30 cellular contexts compared by ENCODE assay signal in the genomic region with DNA sequence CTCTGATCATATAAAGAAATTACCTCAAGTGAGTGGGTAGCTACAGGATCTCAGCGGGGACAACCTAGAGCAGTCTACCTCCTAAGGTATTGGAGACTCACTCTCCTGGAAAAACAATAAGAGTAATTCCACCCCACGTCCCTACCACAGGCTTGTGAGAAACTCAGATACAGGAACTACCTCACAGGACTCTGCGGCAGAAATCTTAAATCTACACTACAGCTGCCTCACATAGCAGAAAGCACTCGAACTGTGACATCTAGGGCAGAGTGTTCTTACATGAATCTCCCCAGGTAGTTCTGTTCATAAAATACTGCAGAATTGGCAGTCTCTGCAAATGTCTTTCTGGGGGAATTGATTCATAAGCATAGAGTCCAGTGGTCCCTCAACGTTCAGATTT.
"Had no signal": no experiment of that assay in that cellular context is flagged by ENCODE, and none has a peak within 500 bp of the region (broad histone marks: within the 10 kb centered on the region; RNA-seq: fewer than 3 reads in every experiment).

No MANE protein-coding gene starts in this region.

- ATAC-seq: activated CD8-positive, alpha-beta T cell treated with anti-CD3 and anti-CD28 coated beads for 36 hours; activated naive CD4-positive, alpha-beta T cell treated with anti-CD3 and anti-CD28 coated beads, Interleukin-2, amount 50 U/mL, for 72 hours; activated T-cell treated with anti-CD3 and anti-CD28 coated beads, Interleukin-2, amount 50 U/mL, for 4 hours; activated T-cell treated with anti-CD3 and anti-CD28 coated beads, Interleukin-2, amount 50 U/mL, for 72 hours; activated T-helper 17 cell treated with anti-CD3 and anti-CD28 coated beads, Interleukin-2, amount 50 U/mL, for 72 hours; body of pancreas had no signal

- DNase-seq: activated B cell treated with CpG ODN at 0.5 μM for 24 hours; activated CD4-positive, alpha-beta memory T cell treated with anti-CD3 and anti-CD28 coated beads for 36 hours; activated CD4-positive, alpha-beta T cell treated with anti-CD3 and anti-CD28 coated beads for 4 hours; activated CD4-positive, alpha-beta T cell treated with anti-CD3 and anti-CD28 coated beads, Interleukin-2, amount 10 ng/mL, durations not matched to agents 24 days and 14 days; activated CD4-positive, alpha-beta T cell treated with anti-CD3 and anti-CD28 coated beads, Interleukin-2, amount 50 U/mL, for 1 hour; activated CD4-positive, alpha-beta T cell treated with anti-CD3 and anti-CD28 coated beads, Interleukin-2, amount 50 U/mL, for 4 hours; activated CD4-positive, CD25-positive, alpha-beta regulatory T cell treated with anti-CD3 and anti-CD28 coated beads, Interleukin-2, amount 50 U/mL, for 72 hours; activated CD8-positive, alpha-beta memory T cell treated with anti-CD3 and anti-CD28 coated beads, Interleukin-2, amount 50 U/mL, for 4 hours; activated CD8-positive, alpha-beta T cell treated with anti-CD3 and anti-CD28 coated beads for 36 hours; activated effector memory CD4-positive, alpha-beta T cell treated with anti-CD3 and anti-CD28 coated beads, Interleukin-2, amount 50 U/mL, for 16 hours; activated gamma-delta T cell treated with Interleukin-2 at 50 U/mL for 16 hours; activated naive CD4-positive, alpha-beta T cell; activated naive CD4-positive, alpha-beta T cell treated with anti-CD3 and anti-CD28 coated beads for 36 hours; activated naive CD4-positive, alpha-beta T cell treated with anti-CD3 and anti-CD28 coated beads, Interleukin-2, amount 50 U/mL, for 16 hours; activated naive CD8-positive, alpha-beta T cell treated with anti-CD3 and anti-CD28 coated beads for 36 hours; activated T-cell treated with anti-CD3 and anti-CD28 coated beads for 4 hours; activated T-cell treated with anti-CD3 and anti-CD28 coated beads, Interleukin-2, amount 50 U/mL, for 1 hour; activated T-cell treated with anti-CD3 and anti-CD28 coated beads, Interleukin-2, amount 50 U/mL, for 4 hours; activated T-cell treated with anti-CD3 and anti-CD28 coated beads, Interleukin-2, amount 50 U/mL, for 72 hours; adrenal gland; amniotic stem cell; aorta; body of pancreas; brain microvascular endothelial cell; central memory CD4-positive, alpha-beta T cell; T-helper 1 cell; T-helper 2 cell; T-helper 9 cell had no signal
